25 cellular contexts compared by ENCODE assay signal in genomic region chr17:67639997-67640396, GRCh38.
DNase-seq lines count a peak whose midpoint lies in the region; TF ChIP-seq lines count a peak whose summit lies in the region.
"Had no signal": no experiment of that assay in that cellular context is flagged by ENCODE, and none has a peak within 500 bp of the region (broad histone marks: within the 10 kb centered on the region; RNA-seq: fewer than 3 reads in every experiment).

No MANE protein-coding gene starts in this region.

- H3K4me3 ChIP-seq in HAP-1 = no peak overlapping the region
- H3K4me3 ChIP-seq in ascending aorta = no peak overlapping the region
- H3K4me3 ChIP-seq: GM12878, uterus had no signal

- H3K36me3 Mint-ChIP-seq in glutamatergic neuron (ENCODE audit: unreplicated experiment) = no peaks in the 10 kb centered on the region
- peaks cover 15% of the 10 kb centered on the region for H3K36me3 Mint-ChIP-seq in progenitor cell of endocrine pancreas (ENCODE audit: insufficient read depth)

- no peak overlapping the region for H3K4me3 Mint-ChIP-seq in glutamatergic neuron (ENCODE audit: unreplicated experiment)
- H3K4me3 Mint-ChIP-seq in progenitor cell of endocrine pancreas (ENCODE audit: low read depth) = no peak overlapping the region
- H3K4me3 Mint-ChIP-seq: activated CD8-positive, alpha-beta T cell treated with anti-CD3 and anti-CD28 coated beads for 36 hours; H9; neural crest cell had no signal

- H3K4me1 ChIP-seq in HAP-1 = peaks cover 9% of the 10 kb centered on the region
- no peaks in the 10 kb centered on the region for H3K4me1 ChIP-seq in ascending aorta
- H3K4me1 ChIP-seq: uterus had no signal

- intact Hi-C loops in ascending aorta (cut with DNase I) = no loop called here

- H3K36me3 ChIP-seq in HAP-1 (replicated peaks) (no peaks in the 10 kb centered on the region), ascending aorta (no peaks in the 10 kb centered on the region)
- H3K36me3 ChIP-seq: uterus had no signal

- H3K4me1 Mint-ChIP-seq in glutamatergic neuron (ENCODE audit: low read depth, unreplicated experiment) (peaks cover 21% of the 10 kb centered on the region), progenitor cell of endocrine pancreas (ENCODE audit: low read depth) (peaks cover 40% of the 10 kb centered on the region)

- peak; percentile 64 for DNase-seq in NCI-H2171 (lab: John Stamatoyannopoulos, UW)
- DNase-seq in glutamatergic neuron = peak; percentile 20
- DNase-seq in progenitor cell of endocrine pancreas (ENCODE audit: low spot score, unreplicated experiment) = no peak
- DNase-seq in activated T-cell treated with anti-CD3 and anti-CD28 coated beads, Interleukin-2, amount 50 U/mL, for 48 hours = no peak
- no peak for DNase-seq in NCI-H748 (lab: John Stamatoyannopoulos, UW; ENCODE audit: unreplicated experiment)
- DNase-seq in HAP-1 (ENCODE audit: low spot score in 2 of 2) = no peak
- no peak for DNase-seq in ascending aorta (ENCODE audit: low spot score in 2 of 2)
- DNase-seq: ACHN; activated CD8-positive, alpha-beta T cell treated with anti-CD3 and anti-CD28 coated beads for 36 hours; activated effector memory CD4-positive, alpha-beta T cell treated with anti-CD3 and anti-CD28 coated beads, Interleukin-2, amount 50 U/mL, for 16 hours; Caco-2; effector memory CD4-positive, alpha-beta T cell; H9; hypothalamus; NCI-H187; NCI-H82; SHP77; small intestine; stimulated activated CD4-positive, alpha-beta T cell treated with anti-CD3 and anti-CD28 coated beads, Interleukin-1b, Interleukin-23, amount 100 ng/mL, for 48 hours; substantia nigra; uterus had no signal

- H3K9me3 Mint-ChIP-seq in glutamatergic neuron (ENCODE audit: unreplicated experiment) (peaks cover 1% of the 10 kb centered on the region), progenitor cell of endocrine pancreas (ENCODE audit: low read depth) (no peaks in the 10 kb centered on the region)
- H3K9me3 Mint-ChIP-seq: activated CD8-positive, alpha-beta T cell treated with anti-CD3 and anti-CD28 coated beads for 36 hours; H9; neural crest cell had no signal

- H3K27me3 ChIP-seq in HAP-1 (ENCODE audit: low read depth) (no peaks in the 10 kb centered on the region), ascending aorta (no peaks in the 10 kb centered on the region)
- H3K27me3 ChIP-seq: uterus had no signal

- peaks cover 4% of the 10 kb centered on the region for H3K27me3 Mint-ChIP-seq in glutamatergic neuron (ENCODE audit: unreplicated experiment)
- H3K27me3 Mint-ChIP-seq in progenitor cell of endocrine pancreas = no peaks in the 10 kb centered on the region
- H3K27me3 Mint-ChIP-seq: activated CD8-positive, alpha-beta T cell treated with anti-CD3 and anti-CD28 coated beads for 36 hours had no signal

- H3K27ac Mint-ChIP-seq in glutamatergic neuron (ENCODE audit: unreplicated experiment) (peak overlapping the region; percentile 91), progenitor cell of endocrine pancreas (peak overlapping the region; percentile 63)
- H3K27ac Mint-ChIP-seq: activated CD8-positive, alpha-beta T cell treated with anti-CD3 and anti-CD28 coated beads for 36 hours had no signal

- H3K9me3 ChIP-seq in HAP-1 (no peaks in the 10 kb centered on the region), ascending aorta (no peaks in the 10 kb centered on the region)
- H3K9me3 ChIP-seq: Caco-2, uterus had no signal

- no peak for TF ChIP-seq CTCF in C4-2B (conservative IDR thresholded peaks at IDR 0.05)
- no peak for TF ChIP-seq CTCF in glutamatergic neuron (IDR thresholded peaks at IDR 0.05; ENCODE audit: partially characterized antibody, unreplicated experiment)
- no peak for TF ChIP-seq CTCF in progenitor cell of endocrine pancreas (IDR thresholded peaks at IDR 0.05; ENCODE audit: unreplicated experiment)
- TF ChIP-seq CTCF in ascending aorta (IDR thresholded peaks at IDR 0.05) = no peak

- peak overlapping the region; percentile 41 for H3K27ac ChIP-seq in C4-2B
- H3K27ac ChIP-seq in ascending aorta = no peak overlapping the region
- H3K27ac ChIP-seq: KMS-11, uterus had no signal

- in situ Hi-C loops in HAP-1 (cut with MboI; ENCODE audit: low sequenced_read_pairs) = no loop called here

Comparison
In these comparisons a context has a peak if more than half of its experiments do, and no peak if none do; other contexts are left out.
1. DNase-seq: peak in NCI-H2171 (single experiment) and glutamatergic neuron (single experiment); none in progenitor cell of endocrine pancreas (single experiment), activated T-cell treated with anti-CD3 and anti-CD28 coated beads, Interleukin-2, amount 50 U/mL, for 48 hours (0 of 2), NCI-H748 (single experiment), HAP-1 (0 of 2) and ascending aorta (0 of 2).